In the genomic region with DNA sequence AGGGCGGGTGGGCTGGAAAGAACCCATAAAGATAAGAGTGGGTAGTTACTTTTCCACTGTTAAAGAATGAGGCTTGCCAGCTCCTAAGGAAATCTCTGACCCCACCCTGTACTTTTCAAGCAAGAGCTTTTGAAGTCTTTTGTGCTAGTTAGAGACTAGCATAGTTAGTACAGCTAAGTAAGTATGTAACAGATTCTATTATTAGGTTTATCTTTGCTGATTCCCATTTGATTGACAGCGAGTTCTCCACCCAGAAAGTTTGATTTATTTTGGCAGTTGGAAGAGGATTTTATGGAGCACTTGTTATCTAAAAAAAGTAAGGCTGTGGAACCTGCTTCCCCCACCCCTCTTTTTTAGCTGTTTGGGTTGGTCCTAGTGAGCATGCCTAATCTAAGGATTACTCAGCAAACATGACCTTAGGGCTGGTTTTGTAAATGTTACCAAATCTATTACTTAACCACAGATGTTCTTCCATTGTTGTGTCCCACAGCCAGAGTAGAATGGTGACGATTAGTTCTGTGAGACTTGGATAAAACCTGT, we compare ENCODE assay signal across 12 cellular contexts. TPM values are rescaled to one million over a fixed set of nuclear protein-coding genes. Genes with fewer than 3 reads are reported as not detected.
DNase-seq lines count a peak whose midpoint lies in the region; ATAC-seq and TF ChIP-seq lines count a peak whose summit lies in the region.
"Had no signal": no experiment of that assay in that cellular context is flagged by ENCODE, and none has a peak within 500 bp of the region (broad histone marks: within the 10 kb centered on the region; RNA-seq: fewer than 3 reads in every experiment).

No MANE protein-coding gene starts in this region.

- H3K27ac ChIP-seq in adipose tissue (ENCODE audit: low read depth, low read length) (peak overlapping the region; percentile 42), upper lobe of left lung (peak overlapping the region; percentile 22 to 50 (median 34))
- H3K27ac ChIP-seq: sigmoid colon had no signal

- TF ChIP-seq CTCF in upper lobe of left lung (IDR thresholded peaks at IDR 0.05) (no peak), BE2C (IDR thresholded peaks at IDR 0.05; ENCODE audit: low read depth, low read length) (no peak)

- H3K4me1 ChIP-seq in upper lobe of left lung (peaks cover 27 to 63% (median 56%) of the 10 kb centered on the region in 4 donors), BE2C (peaks cover 5% of the 10 kb centered on the region; the same call in 1 of the 2 replicates)

- H3K4me3 ChIP-seq in upper lobe of left lung = no peak overlapping the region
- no peak overlapping the region for H3K4me3 ChIP-seq in BE2C (ENCODE audit: low read depth, low read length)
- H3K4me3 ChIP-seq: sigmoid colon had no signal

- no peaks in the 10 kb centered on the region for H3K27me3 ChIP-seq in upper lobe of left lung
- no peaks in the 10 kb centered on the region for H3K27me3 ChIP-seq in BE2C
- H3K27me3 ChIP-seq: sigmoid colon had no signal

- ATAC-seq in upper lobe of left lung (ENCODE audit: low FRiP score in 2 of 2) (peak; percentile 55 to 77), HG03342 (IDR thresholded peaks at IDR 0.05; ENCODE audit: unreplicated experiment) (no peak)
- ATAC-seq: activated CD4-positive, alpha-beta T cell treated with anti-CD3 and anti-CD28 coated beads for 36 hours had no signal

- peak overlapping the region; percentile 86 to 92 (median 88) for H3K27ac Mint-ChIP-seq in immature natural killer cell
- H3K27ac Mint-ChIP-seq: activated CD4-positive, alpha-beta T cell treated with anti-CD3 and anti-CD28 coated beads for 36 hours had no signal

- 31 to 50% (median 49%) methylated on average over 3 of the region's 3 CpGs for WGBS in adipose tissue, 3 donors
- WGBS in upper lobe of left lung, 2 donors = 39 to 46% methylated on average over 3 of the region's 3 CpGs

- TF ChIP-seq POLR2A in upper lobe of left lung (IDR thresholded peaks at IDR 0.05) = no peak

- H3K36me3 ChIP-seq in upper lobe of left lung (no peaks in the 10 kb centered on the region), BE2C (no peaks in the 10 kb centered on the region)
- H3K36me3 ChIP-seq: sigmoid colon had no signal

- H3K9me3 ChIP-seq in upper lobe of left lung (no peaks in the 10 kb centered on the region), BE2C (no peaks in the 10 kb centered on the region)
- H3K9me3 ChIP-seq: sigmoid colon had no signal

- H3K9me3 Mint-ChIP-seq in immature natural killer cell = no peaks in the 10 kb centered on the region

- TF ChIP-seq EP300 in upper lobe of left lung (IDR thresholded peaks at IDR 0.05) = no peak

- H3K4me1 Mint-ChIP-seq in immature natural killer cell = peaks cover 85 to 96% of the 10 kb centered on the region in 2 donors

- H3K4me3 Mint-ChIP-seq in immature natural killer cell = peak overlapping the region; percentile 19 to 51 (median 43)
- H3K4me3 Mint-ChIP-seq: activated CD4-positive, alpha-beta T cell treated with anti-CD3 and anti-CD28 coated beads for 36 hours had no signal

- peaks cover 0 to 7% (median 6%) of the 10 kb centered on the region in 3 donors for H3K36me3 Mint-ChIP-seq in immature natural killer cell

- H3K27me3 Mint-ChIP-seq in immature natural killer cell (ENCODE audit: low read depth in 3 of 3) = peaks cover 0 to 1% (median 0%) of the 10 kb centered on the region in 3 donors
- H3K27me3 Mint-ChIP-seq: activated CD4-positive, alpha-beta T cell treated with anti-CD3 and anti-CD28 coated beads for 36 hours had no signal

- DNase-seq in NCI-H748 (lab: John Stamatoyannopoulos, UW; ENCODE audit: unreplicated experiment) (peak; percentile 31), NCI-H748 treated with DMSO at 0.1 percent for 48 hours (lab: John Stamatoyannopoulos, UW) (no peak), immature natural killer cell (no peak), upper lobe of left lung (no peak), BE2C (no peak)
- DNase-seq in stimulated activated CD8-positive, alpha-beta memory T cell treated with anti-CD3 and anti-CD28 coated beads, Interleukin-4, amount 100 ng/mL, for 48 hours = no peak
- DNase-seq: ACHN; activated CD4-positive, alpha-beta T cell treated with anti-CD3 and anti-CD28 coated beads for 36 hours; KG1; sigmoid colon had no signal

RNA-seq across cellular contexts. Expression of gene FNDC3B, which starts 57.6 kb away (rescaled TPM):
- polyA plus RNA-seq in adipose tissue (10 to 100 TPM; 12.9 to 31.8 (median 29.6) TPM), immature natural killer cell (10 to 100 TPM; 19.7 to 46.1 (median 24.4) TPM)
- 100 to 1,000 TPM in 5 of 6 donors, 10 to 100 TPM in 1; 73.3 to 167 (median 119) TPM for total RNA-seq in upper lobe of left lung
- 12.6 TPM for polyA plus RNA-seq in BE2C (2012; ENCODE audit: insufficient read depth, insufficient read length, low read depth)
